Comparison of ENCODE assay signal across 10 cellular contexts in genomic region chrX:2697306-2697705, GRCh38. TPM values are rescaled to one million over a fixed set of nuclear protein-coding genes. Genes with fewer than 3 reads are reported as not detected.
DNase-seq lines count a peak whose midpoint lies in the region; ATAC-seq and TF ChIP-seq lines count a peak whose summit lies in the region.
"Had no signal": no experiment of that assay in that cellular context is flagged by ENCODE, and none has a peak within 500 bp of the region (broad histone marks: within the 10 kb centered on the region; RNA-seq: fewer than 3 reads in every experiment).

No MANE protein-coding gene starts in this region.

- peaks cover 15% of the 10 kb centered on the region for H3K36me3 Mint-ChIP-seq in CD8-positive, alpha-beta T cell
- H3K36me3 Mint-ChIP-seq in activated naive CD8-positive, alpha-beta T cell: peaks cover 14% of the 10 kb centered on the region
- H3K36me3 Mint-ChIP-seq in naive thymus-derived CD4-positive, alpha-beta T cell: peaks cover 12 to 54% (median 23%) of the 10 kb centered on the region in 5 donors

- no peak overlapping the region for H3K27ac ChIP-seq in CD8-positive, alpha-beta T cell (ENCODE audit: low read depth, low read length)
- H3K27ac ChIP-seq in naive thymus-derived CD4-positive, alpha-beta T cell (ENCODE audit: low read depth, low read length): peak overlapping the region; percentile 18
- no peak overlapping the region for H3K27ac ChIP-seq in substantia nigra (ENCODE audit: low read depth, low read length, poor library complexity, severe bottlenecking)
- H3K27ac ChIP-seq: neutrophil, tibial artery had no signal

- no peak for TF ChIP-seq CTCF in CD8-positive, alpha-beta T cell (IDR thresholded peaks at IDR 0.05)

- H3K27me3 ChIP-seq in CD8-positive, alpha-beta T cell (ENCODE audit: insufficient read depth, low read length): no peaks in the 10 kb centered on the region
- no peaks in the 10 kb centered on the region for H3K27me3 ChIP-seq in naive thymus-derived CD4-positive, alpha-beta T cell (ENCODE audit: control insufficient read depth in 2 of 2, insufficient read depth in 2 of 2, low read length in 2 of 2)
- H3K27me3 ChIP-seq: tibial artery had no signal

- peaks cover 83% of the 10 kb centered on the region for H3K4me1 ChIP-seq in CD8-positive, alpha-beta T cell (ENCODE audit: insufficient read depth, low read length)
- H3K4me1 ChIP-seq in naive thymus-derived CD4-positive, alpha-beta T cell (ENCODE audit: control insufficient read depth in 2 of 2, insufficient read depth in 2 of 2, low read length in 2 of 2): peaks cover 60 to 87% of the 10 kb centered on the region in 2 donors

- peaks cover 93% of the 10 kb centered on the region for H3K4me1 Mint-ChIP-seq in CD8-positive, alpha-beta T cell (ENCODE audit: low read depth)
- peaks cover 91% of the 10 kb centered on the region for H3K4me1 Mint-ChIP-seq in activated naive CD8-positive, alpha-beta T cell (ENCODE audit: low read depth)
- H3K4me1 Mint-ChIP-seq in naive thymus-derived CD4-positive, alpha-beta T cell: peaks cover 91 to 98% (median 96%) of the 10 kb centered on the region in 7 donors

- CTCF ChIA-PET in CD8-positive, alpha-beta T cell (lab: Charles Lee): no interaction called here
- CTCF ChIA-PET in naive thymus-derived CD4-positive, alpha-beta T cell (lab: Charles Lee): no interaction called here

- H3K9me3 Mint-ChIP-seq in CD8-positive, alpha-beta T cell: peaks cover 2% of the 10 kb centered on the region
- H3K9me3 Mint-ChIP-seq in activated naive CD8-positive, alpha-beta T cell (ENCODE audit: low read depth): no peaks in the 10 kb centered on the region
- peaks cover 0 to 14% (median 0%) of the 10 kb centered on the region in 11 donors for H3K9me3 Mint-ChIP-seq in naive thymus-derived CD4-positive, alpha-beta T cell

- H3K4me3 Mint-ChIP-seq in CD8-positive, alpha-beta T cell: peak overlapping the region; percentile 66
- H3K4me3 Mint-ChIP-seq in activated naive CD8-positive, alpha-beta T cell: peak overlapping the region; percentile 68
- H3K4me3 Mint-ChIP-seq in naive thymus-derived CD4-positive, alpha-beta T cell: peak overlapping the region; percentile 68 to 96 (median 78)

- DNase-seq in CD8-positive, alpha-beta T cell: no peak
- DNase-seq in naive thymus-derived CD4-positive, alpha-beta T cell: no peak
- DNase-seq in anterior cingulate cortex (lab: John Stamatoyannopoulos, UW) (no peak), substantia nigra (lab: John Stamatoyannopoulos, UW) (no peak)
- DNase-seq: tibial artery had no signal

- H3K36me3 ChIP-seq in CD8-positive, alpha-beta T cell (ENCODE audit: insufficient read depth, low read length): peaks cover 4% of the 10 kb centered on the region
- peaks cover 0 to 5% (median 0%) of the 10 kb centered on the region in 3 experiments for H3K36me3 ChIP-seq in naive thymus-derived CD4-positive, alpha-beta T cell (ENCODE audit: control insufficient read depth in 2 of 3, insufficient read depth in 3 of 3, low read length in 3 of 3)
- H3K36me3 ChIP-seq: neutrophil had no signal

- H3K4me3 ChIP-seq in CD8-positive, alpha-beta T cell (ENCODE audit: low read depth, low read length): peak overlapping the region; percentile 19
- peak overlapping the region; percentile 45 for H3K4me3 ChIP-seq in naive thymus-derived CD4-positive, alpha-beta T cell (ENCODE audit: low read length)
- H3K4me3 ChIP-seq: tibial artery had no signal

- intact Hi-C loops in CD8-positive, alpha-beta T cell (cut with DNase I, micrococcal nuclease): loop anchor here (1.0 to 10.0 kb wide), 3 partner anchors 10 to 1163 kb away; partner anchors contain the start of genes P2RY8 (in 1 of the 2) and PRKX (in 1 of the 2)
- intact Hi-C loops in naive thymus-derived CD4-positive, alpha-beta T cell (cut with micrococcal nuclease): loop anchor here (2.0 to 10.0 kb wide), 3 partner anchors 53 to 1017 kb away; partner anchors contain the start of gene PRKX (in 1 of the 2)

- H3K27me3 Mint-ChIP-seq in CD8-positive, alpha-beta T cell (ENCODE audit: low read depth): peaks cover 2% of the 10 kb centered on the region
- peaks cover 2% of the 10 kb centered on the region for H3K27me3 Mint-ChIP-seq in activated naive CD8-positive, alpha-beta T cell
- no peaks in the 10 kb centered on the region for H3K27me3 Mint-ChIP-seq in naive thymus-derived CD4-positive, alpha-beta T cell

- POLR2A ChIA-PET in CD8-positive, alpha-beta T cell (lab: Charles Lee): no interaction called here
- POLR2A ChIA-PET in naive thymus-derived CD4-positive, alpha-beta T cell (lab: Charles Lee): no interaction called here

- peak; percentile 13 for ATAC-seq in CD8-positive, alpha-beta T cell
- ATAC-seq in HG02798 (IDR thresholded peaks at IDR 0.05; ENCODE audit: poor library complexity, unreplicated experiment): peak; percentile 13
- no peak for ATAC-seq in naive thymus-derived CD4-positive, alpha-beta T cell
- no peak for ATAC-seq in HG02763 (IDR thresholded peaks at IDR 0.05; ENCODE audit: unreplicated experiment)
- no peak for ATAC-seq in GM18873 (IDR thresholded peaks at IDR 0.05; ENCODE audit: low FRiP score, unreplicated experiment)

- H3K27ac Mint-ChIP-seq in CD8-positive, alpha-beta T cell: peak overlapping the region; percentile 79
- H3K27ac Mint-ChIP-seq in activated naive CD8-positive, alpha-beta T cell: peak overlapping the region; percentile 82
- H3K27ac Mint-ChIP-seq in naive thymus-derived CD4-positive, alpha-beta T cell: peak overlapping the region; percentile 21 to 95 (median 84)

- no peaks in the 10 kb centered on the region for H3K9me3 ChIP-seq in CD8-positive, alpha-beta T cell (ENCODE audit: low read length)
- H3K9me3 ChIP-seq in naive thymus-derived CD4-positive, alpha-beta T cell (ENCODE audit: control insufficient read depth in 2 of 3, low read length in 3 of 3): no peaks in the 10 kb centered on the region
- H3K9me3 ChIP-seq: neutrophil, tibial artery had no signal

RNA-seq across cellular contexts. Expression of gene CD99, which starts 6.2 kb away (rescaled TPM):
- total RNA-seq in CD8-positive, alpha-beta T cell: 100 to 1,000 TPM; 114 to 120 TPM
- total RNA-seq in naive thymus-derived CD4-positive, alpha-beta T cell: 100 to 1,000 TPM; 112 to 293 (median 181) TPM
- 100 to 1,000 TPM; 151 to 153 TPM for polyA plus RNA-seq in naive thymus-derived CD4-positive, alpha-beta T cell

RNA-seq across cellular contexts. Expression of gene XG, which starts 54.5 kb away (rescaled TPM):
- not detected for total RNA-seq in CD8-positive, alpha-beta T cell
- under 1 TPM in 2 of 5 experiments, not detected in 3; 0.22 to 0.71 TPM for total RNA-seq in naive thymus-derived CD4-positive, alpha-beta T cell
- not detected for polyA plus RNA-seq in naive thymus-derived CD4-positive, alpha-beta T cell

Comparison
In these comparisons a context has a peak if more than half of its experiments do, and no peak if none do; other contexts are left out.
1. ATAC-seq: peak in CD8-positive, alpha-beta T cell (single experiment) and HG02798 (single experiment); none in naive thymus-derived CD4-positive, alpha-beta T cell (single experiment), HG02763 (single experiment) and GM18873 (single experiment).
2. Peak in every context shown above with its lines, with median percentiles within 50 percentile points of each other: H3K27ac Mint-ChIP-seq and H3K4me3 Mint-ChIP-seq.